1 cellular context compared by ENCODE assay signal in genomic region chr4:8200302-8200975, GRCh38.
A peak's percentile ranks its signal among the peaks of the same experiment; 100 is the strongest.
TF ChIP-seq lines count a peak whose summit lies in the region.

No MANE protein-coding gene starts in this region.

TF ChIP-seq in K562, 482 proteins besides CTCF, POLR2A, EP300 and RAD21 (continued from another document and continues in another):
- TF ChIP-seq ZBTB40 (IDR thresholded peaks at IDR 0.05): no peak
- TF ChIP-seq ZBTB40 (CRISPR knock-in tag; IDR thresholded peaks at IDR 0.05): no peak
- peak; percentile 33; the same call in 1 of the 2 replicates for TF ChIP-seq FOSL1 (tag; conservative IDR thresholded peaks at IDR 0.05)
- no peak for TF ChIP-seq ZNF395 (CRISPR knock-in tag; IDR thresholded peaks at IDR 0.05)
- TF ChIP-seq ZNF75A (CRISPR knock-in tag; IDR thresholded peaks at IDR 0.05): no peak
- TF ChIP-seq ATF7 (IDR thresholded peaks at IDR 0.05): peak; percentile 84
- TF ChIP-seq NR4A1 (CRISPR knock-in tag; IDR thresholded peaks at IDR 0.05): no peak
- no peak for TF ChIP-seq NR4A1 (tag; IDR thresholded peaks at IDR 0.05)
- TF ChIP-seq ZKSCAN1 (IDR thresholded peaks at IDR 0.05; ENCODE audit: low read depth, low read length): no peak
- peak; percentile 83; the same call in 1 of the 2 replicates for TF ChIP-seq ZNF589 (CRISPR knock-in tag; IDR thresholded peaks at IDR 0.05; ENCODE audit: low read depth)
- peak; percentile 88 for TF ChIP-seq ATF4 (CRISPR knock-in tag; IDR thresholded peaks at IDR 0.05)
- no peak for TF ChIP-seq ZNF583 (CRISPR knock-in tag; IDR thresholded peaks at IDR 0.05)
- TF ChIP-seq, protein P1, sequence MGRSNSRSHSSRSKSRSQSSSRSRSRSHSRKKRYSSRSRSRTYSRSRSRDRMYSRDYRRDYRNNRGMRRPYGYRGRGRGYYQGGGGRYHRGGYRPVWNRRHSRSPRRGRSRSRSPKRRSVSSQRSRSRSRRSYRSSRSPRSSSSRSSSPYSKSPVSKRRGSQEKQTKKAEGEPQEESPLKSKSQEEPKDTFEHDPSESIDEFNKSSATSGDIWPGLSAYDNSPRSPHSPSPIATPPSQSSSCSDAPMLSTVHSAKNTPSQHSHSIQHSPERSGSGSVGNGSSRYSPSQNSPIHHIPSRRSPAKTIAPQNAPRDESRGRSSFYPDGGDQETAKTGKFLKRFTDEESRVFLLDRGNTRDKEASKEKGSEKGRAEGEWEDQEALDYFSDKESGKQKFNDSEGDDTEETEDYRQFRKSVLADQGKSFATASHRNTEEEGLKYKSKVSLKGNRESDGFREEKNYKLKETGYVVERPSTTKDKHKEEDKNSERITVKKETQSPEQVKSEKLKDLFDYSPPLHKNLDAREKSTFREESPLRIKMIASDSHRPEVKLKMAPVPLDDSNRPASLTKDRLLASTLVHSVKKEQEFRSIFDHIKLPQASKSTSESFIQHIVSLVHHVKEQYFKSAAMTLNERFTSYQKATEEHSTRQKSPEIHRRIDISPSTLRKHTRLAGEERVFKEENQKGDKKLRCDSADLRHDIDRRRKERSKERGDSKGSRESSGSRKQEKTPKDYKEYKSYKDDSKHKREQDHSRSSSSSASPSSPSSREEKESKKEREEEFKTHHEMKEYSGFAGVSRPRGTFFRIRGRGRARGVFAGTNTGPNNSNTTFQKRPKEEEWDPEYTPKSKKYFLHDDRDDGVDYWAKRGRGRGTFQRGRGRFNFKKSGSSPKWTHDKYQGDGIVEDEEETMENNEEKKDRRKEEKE (IDR thresholded peaks at IDR 0.05; ENCODE audit: borderline replicate concordance in 1 of 2, control insufficient read depth in 1 of 2, low read depth in 2 of 2, low read length in 1 of 2): no peak
- TF ChIP-seq, protein P2, sequence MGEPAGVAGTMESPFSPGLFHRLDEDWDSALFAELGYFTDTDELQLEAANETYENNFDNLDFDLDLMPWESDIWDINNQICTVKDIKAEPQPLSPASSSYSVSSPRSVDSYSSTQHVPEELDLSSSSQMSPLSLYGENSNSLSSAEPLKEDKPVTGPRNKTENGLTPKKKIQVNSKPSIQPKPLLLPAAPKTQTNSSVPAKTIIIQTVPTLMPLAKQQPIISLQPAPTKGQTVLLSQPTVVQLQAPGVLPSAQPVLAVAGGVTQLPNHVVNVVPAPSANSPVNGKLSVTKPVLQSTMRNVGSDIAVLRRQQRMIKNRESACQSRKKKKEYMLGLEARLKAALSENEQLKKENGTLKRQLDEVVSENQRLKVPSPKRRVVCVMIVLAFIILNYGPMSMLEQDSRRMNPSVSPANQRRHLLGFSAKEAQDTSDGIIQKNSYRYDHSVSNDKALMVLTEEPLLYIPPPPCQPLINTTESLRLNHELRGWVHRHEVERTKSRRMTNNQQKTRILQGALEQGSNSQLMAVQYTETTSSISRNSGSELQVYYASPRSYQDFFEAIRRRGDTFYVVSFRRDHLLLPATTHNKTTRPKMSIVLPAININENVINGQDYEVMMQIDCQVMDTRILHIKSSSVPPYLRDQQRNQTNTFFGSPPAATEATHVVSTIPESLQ (CRISPR knock-in tag; IDR thresholded peaks at IDR 0.05): no peak
- no peak for TF ChIP-seq ZNF830 (CRISPR knock-in tag; IDR thresholded peaks at IDR 0.05)
- TF ChIP-seq, protein P3, sequence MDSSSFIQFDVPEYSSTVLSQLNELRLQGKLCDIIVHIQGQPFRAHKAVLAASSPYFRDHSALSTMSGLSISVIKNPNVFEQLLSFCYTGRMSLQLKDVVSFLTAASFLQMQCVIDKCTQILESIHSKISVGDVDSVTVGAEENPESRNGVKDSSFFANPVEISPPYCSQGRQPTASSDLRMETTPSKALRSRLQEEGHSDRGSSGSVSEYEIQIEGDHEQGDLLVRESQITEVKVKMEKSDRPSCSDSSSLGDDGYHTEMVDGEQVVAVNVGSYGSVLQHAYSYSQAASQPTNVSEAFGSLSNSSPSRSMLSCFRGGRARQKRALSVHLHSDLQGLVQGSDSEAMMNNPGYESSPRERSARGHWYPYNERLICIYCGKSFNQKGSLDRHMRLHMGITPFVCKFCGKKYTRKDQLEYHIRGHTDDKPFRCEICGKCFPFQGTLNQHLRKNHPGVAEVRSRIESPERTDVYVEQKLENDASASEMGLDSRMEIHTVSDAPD (CRISPR knock-in tag; IDR thresholded peaks at IDR 0.05): no peak
- TF ChIP-seq, protein P4, sequence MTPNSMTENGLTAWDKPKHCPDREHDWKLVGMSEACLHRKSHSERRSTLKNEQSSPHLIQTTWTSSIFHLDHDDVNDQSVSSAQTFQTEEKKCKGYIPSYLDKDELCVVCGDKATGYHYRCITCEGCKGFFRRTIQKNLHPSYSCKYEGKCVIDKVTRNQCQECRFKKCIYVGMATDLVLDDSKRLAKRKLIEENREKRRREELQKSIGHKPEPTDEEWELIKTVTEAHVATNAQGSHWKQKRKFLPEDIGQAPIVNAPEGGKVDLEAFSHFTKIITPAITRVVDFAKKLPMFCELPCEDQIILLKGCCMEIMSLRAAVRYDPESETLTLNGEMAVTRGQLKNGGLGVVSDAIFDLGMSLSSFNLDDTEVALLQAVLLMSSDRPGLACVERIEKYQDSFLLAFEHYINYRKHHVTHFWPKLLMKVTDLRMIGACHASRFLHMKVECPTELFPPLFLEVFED (CRISPR knock-in tag; conservative IDR thresholded peaks at IDR 0.05): no peak
- no peak for TF ChIP-seq CBFB (CRISPR knock-in tag; IDR thresholded peaks at IDR 0.05)
- no peak for TF ChIP-seq LARP7 (IDR thresholded peaks at IDR 0.05)
- TF ChIP-seq SMARCB1 (IDR thresholded peaks at IDR 0.05; ENCODE audit: insufficient read length, low read depth): no peak
- TF ChIP-seq RFX5 (IDR thresholded peaks at IDR 0.05; ENCODE audit: low read depth, low read length): no peak
- peak; percentile 59; the same call in 1 of the 2 replicates for TF ChIP-seq GABPB1 (CRISPR knock-in tag; IDR thresholded peaks at IDR 0.05)
- no peak for TF ChIP-seq ARID3A (IDR thresholded peaks at IDR 0.05; ENCODE audit: borderline replicate concordance, low read depth, low read length)
- no peak for TF ChIP-seq KLF13 (tag; IDR thresholded peaks at IDR 0.05; ENCODE audit: borderline replicate concordance, low read depth)
- TF ChIP-seq KLF10 (CRISPR knock-in tag; IDR thresholded peaks at IDR 0.05): no peak
- no peak for TF ChIP-seq MAFG (tag; conservative IDR thresholded peaks at IDR 0.05)
- no peak for TF ChIP-seq TEAD4 (IDR thresholded peaks at IDR 0.05; ENCODE audit: low read length)
- TF ChIP-seq TEAD4 (CRISPR knock-in tag; IDR thresholded peaks at IDR 0.05; ENCODE audit: borderline replicate concordance): no peak
- peak; percentile 71; the same call in 1 of the 2 replicates for TF ChIP-seq FOXP4 (CRISPR knock-in tag; IDR thresholded peaks at IDR 0.05; ENCODE audit: borderline replicate concordance)
- no peak for TF ChIP-seq SNRNP70 (optimal IDR thresholded peaks at IDR 0.05; ENCODE audit: low read depth, low read length)
- no peak for TF ChIP-seq TFE3 (CRISPR knock-in tag; IDR thresholded peaks at IDR 0.05)
